22 cellular contexts compared by ENCODE assay signal in the genomic region with DNA sequence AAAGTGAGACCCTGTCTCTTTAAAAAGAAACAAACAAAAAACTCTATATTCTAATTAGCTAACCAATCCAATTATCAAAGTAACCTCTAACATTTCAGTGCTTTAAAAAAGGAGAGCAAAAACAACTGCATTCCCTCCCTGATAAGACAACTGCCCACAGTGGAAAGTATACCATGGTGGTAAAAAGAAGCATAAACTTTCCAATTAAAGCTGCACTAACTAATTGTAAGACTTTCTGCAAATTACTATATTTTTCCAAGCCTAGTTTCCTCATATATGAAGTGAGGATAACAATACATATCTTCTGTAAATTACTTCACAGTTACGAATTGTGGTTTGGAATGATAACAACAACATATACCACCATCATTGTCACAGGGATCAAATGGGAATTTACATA.
"Had no signal": no experiment of that assay in that cellular context is flagged by ENCODE, and none has a peak within 500 bp of the region (broad histone marks: within the 10 kb centered on the region; RNA-seq: fewer than 3 reads in every experiment).

No MANE protein-coding gene starts in this region.

- H3K27ac ChIP-seq: epithelial cell of prostate, parathyroid adenoma, right lobe of liver, tibial artery, VCaP had no signal

- H3K4me1 ChIP-seq: right lobe of liver had no signal

- H3K27me3 ChIP-seq: right lobe of liver, tibial artery had no signal

- H3K27ac Mint-ChIP-seq: activated naive CD8-positive, alpha-beta T cell treated with anti-CD3 and anti-CD28 coated beads, Interleukin-2, amount 10 ng/mL, durations not matched to agents 7 days and 5 days; brain; T-helper 17 cell had no signal

- H3K4me3 ChIP-seq: right lobe of liver, smooth muscle cell, tibial artery had no signal

- H3K36me3 ChIP-seq: right lobe of liver, tibial artery had no signal

- H3K27me3 Mint-ChIP-seq: activated naive CD8-positive, alpha-beta T cell treated with anti-CD3 and anti-CD28 coated beads, Interleukin-2, amount 10 ng/mL, durations not matched to agents 7 days and 5 days; brain; naive thymus-derived CD4-positive, alpha-beta T cell; T-helper 17 cell had no signal

- H3K4me2 ChIP-seq: smooth muscle cell had no signal

- FAIRE-seq: islet of Langerhans, urothelium cell line had no signal

- H3K4me1 Mint-ChIP-seq: activated naive CD8-positive, alpha-beta T cell treated with anti-CD3 and anti-CD28 coated beads, Interleukin-2, amount 10 ng/mL, durations not matched to agents 7 days and 5 days; brain had no signal

- H2AFZ ChIP-seq: parathyroid adenoma had no signal

- H3K4me3 Mint-ChIP-seq: activated naive CD8-positive, alpha-beta T cell treated with anti-CD3 and anti-CD28 coated beads, Interleukin-2, amount 10 ng/mL, durations not matched to agents 7 days and 5 days; brain; T-helper 17 cell had no signal

- ATAC-seq: left cardiac atrium; naive thymus-derived CD4-positive, alpha-beta T cell; right lobe of liver; T-helper 17 cell had no signal

- H3K9me3 Mint-ChIP-seq: naive thymus-derived CD4-positive, alpha-beta T cell had no signal

- DNase-seq: activated CD4-positive, alpha-beta T cell treated with anti-CD3 and anti-CD28 coated beads for 1 hour; activated CD4-positive, alpha-beta T cell treated with anti-CD3 and anti-CD28 coated beads, Interleukin-2, amount 50 U/mL, for 48 hours; activated gamma-delta T cell treated with Interleukin-2 at 50 U/mL for 16 hours; activated naive CD8-positive, alpha-beta T cell treated with anti-CD3 and anti-CD28 coated beads, Interleukin-2, amount 10 ng/mL, durations not matched to agents 7 days and 5 days; activated T-cell treated with anti-CD3 and anti-CD28 coated beads, Interleukin-2, amount 50 U/mL, for 48 hours; anterior cingulate cortex; caudate nucleus; foreskin fibroblast; left cardiac atrium; mesendoderm; naive thymus-derived CD4-positive, alpha-beta T cell; right lobe of liver; stimulated activated CD4-positive, alpha-beta T cell treated with anti-CD3 and anti-CD28 coated beads, Interleukin-4, amount 100 ng/mL, for 1 hour; T-helper 17 cell; tibial artery had no signal

- H3K9ac ChIP-seq: parathyroid adenoma had no signal

- H3K9me3 ChIP-seq: right lobe of liver, tibial artery had no signal
